ENCODE assay signal across 14 cellular contexts in genomic region chr5:104189909-104190308, GRCh38.
A peak's percentile ranks its signal among the peaks of the same experiment; 100 is the strongest.
DNase-seq lines count a peak whose midpoint lies in the region; ATAC-seq and TF ChIP-seq lines count a peak whose summit lies in the region.
"Had no signal": no experiment of that assay in that cellular context is flagged by ENCODE, and none has a peak within 500 bp of the region (broad histone marks: within the 10 kb centered on the region; RNA-seq: fewer than 3 reads in every experiment).

No MANE protein-coding gene starts in this region.

- BruUV-seq in MCF 10A (replicated peaks; lab: Mats Ljungman, UMichigan) = no TSS peak

- POLR2A ChIA-PET in MCF 10A (lab: Yijun Ruan, JAX) = interaction anchor here (0.6 to 1.1 kb wide), 4 partner anchors 18 to 340 kb away, joined by 3 read pairs; no protein-coding TSS in a partner anchor

- H3K27me3 ChIP-seq in breast epithelium (no peaks in the 10 kb centered on the region), tibial artery (no peaks in the 10 kb centered on the region)
- H3K27me3 ChIP-seq: Peyer's patch had no signal

- H3K4me1 Mint-ChIP-seq in MCF 10A (ENCODE audit: insufficient read depth, unreplicated experiment) = peaks cover 19% of the 10 kb centered on the region
- H3K4me1 Mint-ChIP-seq: activated naive CD4-positive, alpha-beta T cell treated with anti-CD3 and anti-CD28 coated beads, Interleukin-2, amount 50 U/mL, for 24 hours; GM23338; IgD-negative memory B cell had no signal

- TF ChIP-seq CTCF in MCF 10A (IDR thresholded peaks at IDR 0.05; ENCODE audit: unreplicated experiment) (no peak), breast epithelium (IDR thresholded peaks at IDR 0.05) (no peak), tibial artery (IDR thresholded peaks at IDR 0.05) (no peak)

- no peak overlapping the region for H3K4me3 Mint-ChIP-seq in MCF 10A (ENCODE audit: unreplicated experiment)
- H3K4me3 Mint-ChIP-seq: activated naive CD4-positive, alpha-beta T cell treated with anti-CD3 and anti-CD28 coated beads, Interleukin-2, amount 50 U/mL, for 24 hours; GM23338; IgD-negative memory B cell had no signal

- H3K9me3 ChIP-seq in breast epithelium (peaks cover 0 to 20% of the 10 kb centered on the region in 2 donors), tibial artery (peaks cover 0 to 12% (median 0%) of the 10 kb centered on the region in 3 donors)

- no peak for TF ChIP-seq POLR2A in breast epithelium (IDR thresholded peaks at IDR 0.05)

- H3K4me3 ChIP-seq in breast epithelium (no peak overlapping the region), tibial artery (no peak overlapping the region)
- H3K4me3 ChIP-seq: GM23338, Peyer's patch had no signal

- DNase-seq in MCF 10A (ENCODE audit: unreplicated experiment) (peak; percentile 73), breast epithelium (ENCODE audit: low spot score in 2 of 2) (no peak), RPMI7951 (ENCODE audit: low read depth) (peak; percentile 83), dedifferentiated amniotic fluid mesenchymal stem cell (ENCODE audit: extremely low spot score) (peak; percentile 64), cerebellum (ENCODE audit: low spot score) (no peak), tibial artery (no peak), NCI-H69 (lab: John Stamatoyannopoulos, UW) (no peak)
- DNase-seq: NCI-H2171 treated with DMSO at 0.1 percent for 48 hours, Peyer's patch had no signal

- H3K27ac Mint-ChIP-seq in MCF 10A (ENCODE audit: low read depth, unreplicated experiment) = peak overlapping the region; percentile 59
- H3K27ac Mint-ChIP-seq: activated naive CD4-positive, alpha-beta T cell treated with anti-CD3 and anti-CD28 coated beads, Interleukin-2, amount 50 U/mL, for 24 hours; GM23338; IgD-negative memory B cell had no signal

- no peaks in the 10 kb centered on the region for H3K9me3 Mint-ChIP-seq in MCF 10A (ENCODE audit: unreplicated experiment)
- H3K9me3 Mint-ChIP-seq: activated naive CD4-positive, alpha-beta T cell treated with anti-CD3 and anti-CD28 coated beads, Interleukin-2, amount 50 U/mL, for 24 hours had no signal

- H3K4me1 ChIP-seq in breast epithelium = no peaks in the 10 kb centered on the region
- no peaks in the 10 kb centered on the region for H3K4me1 ChIP-seq in tibial artery
- H3K4me1 ChIP-seq: Peyer's patch had no signal

- no peak for ATAC-seq in GM21381 (IDR thresholded peaks at IDR 0.05; ENCODE audit: unreplicated experiment)
- ATAC-seq: GM23338, left lobe of liver had no signal

- intact Hi-C loops in MCF 10A (cut with micrococcal nuclease) (no loop called here), breast epithelium (cut with DNase I; ENCODE audit: low total_unique reads) (no loop called here), tibial artery (cut with DNase I; ENCODE audit: low total_unique reads) (no loop called here)

- CTCF ChIA-PET in MCF 10A (lab: Yijun Ruan, JAX) = interaction anchor here (0.6 to 0.7 kb wide), 2 partner anchors 203 to 229 kb away, joined by 3 read pairs; no protein-coding TSS in a partner anchor

- H3K36me3 Mint-ChIP-seq in MCF 10A (ENCODE audit: insufficient read depth, unreplicated experiment) = peaks cover 13% of the 10 kb centered on the region
- H3K36me3 Mint-ChIP-seq: activated naive CD4-positive, alpha-beta T cell treated with anti-CD3 and anti-CD28 coated beads, Interleukin-2, amount 50 U/mL, for 24 hours; IgD-negative memory B cell had no signal

- H3K36me3 ChIP-seq in breast epithelium (peaks cover 6% of the 10 kb centered on the region), tibial artery (no peaks in the 10 kb centered on the region)
- H3K36me3 ChIP-seq: Peyer's patch had no signal

- H3K27ac ChIP-seq in breast epithelium (no peak overlapping the region), tibial artery (no peak overlapping the region)
- H3K27ac ChIP-seq: Peyer's patch had no signal

- no peaks in the 10 kb centered on the region for H3K27me3 Mint-ChIP-seq in MCF 10A (ENCODE audit: insufficient read depth, unreplicated experiment)
- H3K27me3 Mint-ChIP-seq: activated naive CD4-positive, alpha-beta T cell treated with anti-CD3 and anti-CD28 coated beads, Interleukin-2, amount 50 U/mL, for 24 hours; IgD-negative memory B cell had no signal

Comparison
In these comparisons a context has a peak if more than half of its experiments do, and no peak if none do; other contexts are left out.
1. DNase-seq: peak in MCF 10A (single experiment), RPMI7951 (single experiment) and dedifferentiated amniotic fluid mesenchymal stem cell (single experiment); none in breast epithelium (0 of 2), cerebellum (single experiment), tibial artery (0 of 2) and NCI-H69 (single experiment).